Comparison of ENCODE assay signal across 8 cellular contexts in genomic region chr14:23095196-23096108, GRCh38. TPM values are rescaled to one million over a fixed set of nuclear protein-coding genes. Genes with fewer than 3 reads are reported as not detected.
DNase-seq lines count a peak whose midpoint lies in the region; ATAC-seq and TF ChIP-seq lines count a peak whose summit lies in the region.

Gene C14orf119 (plus strand): TSS chr14:23095505. CDS start chr14:23097659, 2,154 bp downstream.

- peaks cover 20% of the 10 kb centered on the region for H3K36me3 Mint-ChIP-seq in endothelial cell (ENCODE audit: low read depth, unreplicated experiment)

- ATAC-seq in GM19397 (IDR thresholded peaks at IDR 0.05; ENCODE audit: unreplicated experiment) (peak; percentile 88), HG03565 (IDR thresholded peaks at IDR 0.05; ENCODE audit: unreplicated experiment) (peak; percentile 92)
- ATAC-seq in stimulated activated naive CD8-positive, alpha-beta T cell treated with anti-CD3 and anti-CD28 coated beads, Interleukin-15, amount 100 ng/mL, for 72 hours: peak; percentile 94

- peaks cover 3% of the 10 kb centered on the region for H3K27me3 Mint-ChIP-seq in endothelial cell (ENCODE audit: unreplicated experiment)
- H3K27me3 Mint-ChIP-seq in stimulated activated naive CD8-positive, alpha-beta T cell treated with anti-CD3 and anti-CD28 coated beads, Interleukin-15, amount 100 ng/mL, for 72 hours: no peaks in the 10 kb centered on the region

- peaks cover 10% of the 10 kb centered on the region for H3K36me3 ChIP-seq in BJ (ENCODE audit: control insufficient read depth, insufficient read depth, low read length)

- H3K4me3 Mint-ChIP-seq in endothelial cell (ENCODE audit: unreplicated experiment): no peak within 1 kb of the TSS
- H3K4me3 Mint-ChIP-seq in stimulated activated naive CD8-positive, alpha-beta T cell treated with anti-CD3 and anti-CD28 coated beads, Interleukin-15, amount 100 ng/mL, for 72 hours: no peak within 1 kb of the TSS

- H3K9me3 Mint-ChIP-seq in endothelial cell (ENCODE audit: unreplicated experiment): no peaks in the 10 kb centered on the region
- H3K9me3 Mint-ChIP-seq in stimulated activated naive CD8-positive, alpha-beta T cell treated with anti-CD3 and anti-CD28 coated beads, Interleukin-15, amount 100 ng/mL, for 72 hours: no peaks in the 10 kb centered on the region

- peaks cover 26% of the 10 kb centered on the region for H3K4me1 Mint-ChIP-seq in endothelial cell (ENCODE audit: unreplicated experiment)
- peaks cover 22% of the 10 kb centered on the region for H3K4me1 Mint-ChIP-seq in stimulated activated naive CD8-positive, alpha-beta T cell treated with anti-CD3 and anti-CD28 coated beads, Interleukin-15, amount 100 ng/mL, for 72 hours

- DNase-seq in BJ (ENCODE audit: low read depth) (peak; percentile 99), endothelial cell (ENCODE audit: low spot score) (peak; percentile 99), middle frontal gyrus (ENCODE audit: extremely low spot score, low spot score) (peak; percentile 100), NCI-H345 treated with DMSO at 0.1 percent for 48 hours (lab: John Stamatoyannopoulos, UW; ENCODE audit: unreplicated experiment) (no peak)
- DNase-seq in activated CD4-positive, alpha-beta T cell treated with anti-CD3 and anti-CD28 coated beads, Interleukin-2, amount 50 U/mL, for 48 hours: peak; percentile 99 to 100
- DNase-seq in stimulated activated naive CD8-positive, alpha-beta T cell treated with anti-CD3 and anti-CD28 coated beads, Interleukin-15, amount 100 ng/mL, for 72 hours: peak; percentile 99 to 100

- H3K4me3 ChIP-seq in BJ (ENCODE audit: low read depth, low read length): peak within 1 kb of the TSS; percentile 89

- H3K27me3 ChIP-seq in BJ (ENCODE audit: control insufficient read depth, insufficient read depth, low read length): no peaks in the 10 kb centered on the region

- no peak for TF ChIP-seq CTCF in BJ (IDR thresholded peaks at IDR 0.05; ENCODE audit: insufficient read depth, low read depth, low read length)
- no peak for TF ChIP-seq CTCF in endothelial cell (IDR thresholded peaks at IDR 0.05; ENCODE audit: unreplicated experiment)

- no peak within 1 kb of the TSS for H3K27ac Mint-ChIP-seq in endothelial cell (ENCODE audit: unreplicated experiment)
- no peak within 1 kb of the TSS for H3K27ac Mint-ChIP-seq in stimulated activated naive CD8-positive, alpha-beta T cell treated with anti-CD3 and anti-CD28 coated beads, Interleukin-15, amount 100 ng/mL, for 72 hours

- POLR2A ChIA-PET in BJ (lab: Charles Lee): interaction anchor here (0.6 to 1.5 kb wide), 8 partner anchors 9 to 66 kb away, joined by 3 to 10 read pairs (median 3); no protein-coding TSS in a partner anchor

- CTCF ChIA-PET in BJ (lab: Yijun Ruan, JAX): interaction anchor here (0.6 to 3.3 kb wide), 21 partner anchors 8 to 125 kb away, joined by 3 to 43 read pairs (median 3); partner anchors contain the start of genes AJUBA and CDH24

RNA-seq across cellular contexts. Expression of gene C14orf119, which starts in this region (rescaled TPM):
- 104 and 112 TPM in 2 replicates for polyA plus RNA-seq in BJ (2011; rRNA removed)
- 34.0 and 62.0 TPM in 2 replicates for polyA minus RNA-seq in BJ (2011; rRNA and poly(A)+ RNA removed)
- 55.2 TPM for total RNA-seq in endothelial cell (ENCODE audit: unreplicated experiment)
